ENCODE assay signal across 8 cellular contexts in genomic region chr9:128341435-128341849, GRCh38. TPM values are rescaled to one million over a fixed set of nuclear protein-coding genes. Genes with fewer than 3 reads are reported as not detected.
A peak's percentile ranks its signal among the peaks of the same experiment; 100 is the strongest.
DNase-seq lines count a peak whose midpoint lies in the region; ATAC-seq and TF ChIP-seq lines count a peak whose summit lies in the region.

No MANE protein-coding gene starts in this region.

- DNase-seq in AML-193 (lab: John Stamatoyannopoulos, UW) (peak; percentile 65 to 66), NCI-H2171 treated with DMSO at 0.1 percent for 48 hours (lab: John Stamatoyannopoulos, UW) (peak; percentile 79), cerebellum (ENCODE audit: low spot score) (peak; percentile 82), left kidney (ENCODE audit: low read depth, low spot score) (peak; percentile 87), omental fat pad (ENCODE audit: low spot score) (no peak)
- peak; percentile 36 for DNase-seq in activated CD4-positive, CD25-positive, alpha-beta regulatory T cell treated with anti-CD3 and anti-CD28 coated beads, Interleukin-2, amount 50 U/mL, for 16 hours (ENCODE audit: low read depth, low spot score)
- peak; percentile 64 for DNase-seq in stimulated activated CD4-positive, alpha-beta T cell treated with anti-CD3 and anti-CD28 coated beads, Interleukin-4, amount 100 ng/mL, for 1 hour

- TF ChIP-seq CTCF in omental fat pad (IDR thresholded peaks at IDR 0.05) = no peak

- ATAC-seq in GM21717 (IDR thresholded peaks at IDR 0.05; ENCODE audit: unreplicated experiment) = peak; percentile 42
- no peak for ATAC-seq in omental fat pad (ENCODE audit: low FRiP score)

RNA-seq across cellular contexts. Expression of gene SLC27A4, which starts 1.1 kb away (rescaled TPM):
- total RNA-seq in cerebellum (20.1 TPM), omental fat pad (10 to 100 TPM; 13.2 to 25.4 (median 16.1) TPM)

RNA-seq across cellular contexts. Expression of gene COQ4, which starts 18.8 kb away (rescaled TPM):
- 33.6 TPM for total RNA-seq in cerebellum
- total RNA-seq in omental fat pad = 10 to 100 TPM; 30.6 to 34.7 (median 32.8) TPM

RNA-seq across cellular contexts. Expression of gene TRUB2, which starts 19.2 kb away (rescaled TPM):
- total RNA-seq in cerebellum (12.8 TPM), omental fat pad (10 to 100 TPM in 2 of 4 donors, 1 to 10 TPM in 2; 9.1 to 10.3 (median 9.9) TPM)

RNA-seq across cellular contexts. Expression of gene URM1, which starts 29.7 kb away (rescaled TPM):
- total RNA-seq in cerebellum (13.3 TPM), omental fat pad (10 to 100 TPM; 19.8 to 26.0 (median 23.8) TPM)
